ENCODE assay signal across 8 cellular contexts in genomic region chr7:50092579-50093411, GRCh38. TPM values are rescaled to one million over a fixed set of nuclear protein-coding genes. Genes with fewer than 3 reads are reported as not detected.
DNase-seq lines count a peak whose midpoint lies in the region; ATAC-seq and TF ChIP-seq lines count a peak whose summit lies in the region.

TSS of gene ZPBP (minus strand) at chr7:50093246. CDS start at chr7:50093194, 52 bp downstream.

- in situ Hi-C loops in SK-MEL-5 (cut with HindIII; ENCODE audit: low pct_unique_long_range_greater_than_20kb, low sequenced_read_pairs) = no loop called here

- peaks cover 16% of the 10 kb centered on the region for H3K4me1 Mint-ChIP-seq in activated naive CD8-positive, alpha-beta T cell treated with anti-CD3 and anti-CD28 coated beads, Interleukin-2, amount 10 ng/mL, durations not matched to agents 7 days and 5 days

- H3K4me3 Mint-ChIP-seq in activated naive CD8-positive, alpha-beta T cell treated with anti-CD3 and anti-CD28 coated beads, Interleukin-2, amount 10 ng/mL, durations not matched to agents 7 days and 5 days = peak within 1 kb of the TSS; percentile 87

- H3K27me3 ChIP-seq in DOHH2 (ENCODE audit: control insufficient read depth, low read length) (peaks cover 2% of the 10 kb centered on the region; the same call in 1 of the 2 replicates), right atrium auricular region (no peaks in the 10 kb centered on the region)

- POLR2A ChIA-PET in activated naive CD8-positive, alpha-beta T cell treated with anti-CD3 and anti-CD28 coated beads, Interleukin-2, amount 10 ng/mL, durations not matched to agents 7 days and 5 days (lab: Charles Lee) = interaction anchor here (1.0 kb wide), 1 partner anchor 22 kb away, joined by 3 read pairs; no protein-coding TSS in a partner anchor

- no peaks in the 10 kb centered on the region for H3K9me3 Mint-ChIP-seq in activated naive CD8-positive, alpha-beta T cell treated with anti-CD3 and anti-CD28 coated beads, Interleukin-2, amount 10 ng/mL, durations not matched to agents 7 days and 5 days

- H3K4me1 ChIP-seq in DOHH2 (ENCODE audit: control insufficient read depth, low read length) (peaks cover 30% of the 10 kb centered on the region), right atrium auricular region (peaks cover 0 to 6% of the 10 kb centered on the region in 2 donors)

- peaks cover 13% of the 10 kb centered on the region for H3F3A ChIP-seq in DOHH2 (ENCODE audit: control insufficient read depth, insufficient read depth)

- peak; percentile 91 for TF ChIP-seq CTCF in DOHH2 (IDR thresholded peaks at IDR 0.05; ENCODE audit: low read depth, low read length, poor library complexity, severe bottlenecking)
- peak; percentile 56 to 77 for TF ChIP-seq CTCF in right atrium auricular region (IDR thresholded peaks at IDR 0.05)

- H3K4me3 ChIP-seq in DOHH2 (ENCODE audit: low read length) (peak within 1 kb of the TSS; percentile 64), right atrium auricular region (peak within 1 kb of the TSS; percentile 19 to 44), skeletal muscle cell (ENCODE audit: low read depth, low read length) (peak within 1 kb of the TSS; percentile 31)
- no peak within 1 kb of the TSS for H3K4me3 ChIP-seq in Jurkat, Clone E6-1 (ENCODE audit: low read length)

- peak within 1 kb of the TSS; percentile 87 for H3K27ac Mint-ChIP-seq in activated naive CD8-positive, alpha-beta T cell treated with anti-CD3 and anti-CD28 coated beads, Interleukin-2, amount 10 ng/mL, durations not matched to agents 7 days and 5 days

- H3K9me3 ChIP-seq in DOHH2 (ENCODE audit: control insufficient read depth, insufficient read depth, low read length) (no peaks in the 10 kb centered on the region), right atrium auricular region (peaks cover 0 to 4% of the 10 kb centered on the region in 2 donors)

- H3K27ac ChIP-seq in DOHH2 (ENCODE audit: low read depth, low read length) = peak within 1 kb of the TSS; percentile 43
- H3K27ac ChIP-seq in right atrium auricular region = no peak within 1 kb of the TSS

- H3K9me2 ChIP-seq in DOHH2 (replicated peaks; ENCODE audit: control insufficient read depth, low read length) = no peaks in the 10 kb centered on the region

- H3K27me3 Mint-ChIP-seq in activated naive CD8-positive, alpha-beta T cell treated with anti-CD3 and anti-CD28 coated beads, Interleukin-2, amount 10 ng/mL, durations not matched to agents 7 days and 5 days = peaks cover 15% of the 10 kb centered on the region

- H3K36me3 Mint-ChIP-seq in activated naive CD8-positive, alpha-beta T cell treated with anti-CD3 and anti-CD28 coated beads, Interleukin-2, amount 10 ng/mL, durations not matched to agents 7 days and 5 days = no peaks in the 10 kb centered on the region

- ATAC-seq in GM21717 (IDR thresholded peaks at IDR 0.05; ENCODE audit: unreplicated experiment) = peak; percentile 68
- peak; percentile 81 for ATAC-seq in activated naive CD8-positive, alpha-beta T cell treated with anti-CD3 and anti-CD28 coated beads, Interleukin-2, amount 10 ng/mL, durations not matched to agents 7 days and 5 days (ENCODE audit: low read depth)

- H3K4me2 ChIP-seq in DOHH2 (ENCODE audit: low read length) = peak within 1 kb of the TSS; percentile 76

- no peaks in the 10 kb centered on the region for H4K20me1 ChIP-seq in DOHH2 (ENCODE audit: control insufficient read depth, insufficient read depth, low read depth, low read length)

- H3K36me3 ChIP-seq in DOHH2 (ENCODE audit: control insufficient read depth, low read length) = no peaks in the 10 kb centered on the region
- no peaks in the 10 kb centered on the region for H3K36me3 ChIP-seq in right atrium auricular region

- H3K79me2 ChIP-seq in DOHH2 (ENCODE audit: control insufficient read depth, low read length) = no peaks in the 10 kb centered on the region

- DNase-seq in Jurkat, Clone E6-1 (ENCODE audit: low read depth, low spot score) = peak; percentile 47
- DNase-seq in SK-MEL-5 (ENCODE audit: low read depth, low spot score) (peak; percentile 73), right atrium auricular region (ENCODE audit: low spot score) (no peak), skeletal muscle cell (ENCODE audit: low read depth) (no peak), UCSD-AML1 (lab: John Stamatoyannopoulos, UW; ENCODE audit: unreplicated experiment) (no peak)
- peak; percentile 64 for DNase-seq in activated naive CD8-positive, alpha-beta T cell treated with anti-CD3 and anti-CD28 coated beads, Interleukin-2, amount 10 ng/mL, durations not matched to agents 7 days and 5 days

RNA-seq across cellular contexts. Expression of gene ZPBP, which starts in this region (rescaled TPM):
- not detected for polyA plus RNA-seq in Jurkat, Clone E6-1 (2012; ENCODE audit: insufficient read depth, insufficient read length)
- total RNA-seq in SK-MEL-5 (2014; rRNA removed; shearing (Covaris generic)) = not detected in 2 replicates
- not detected in 2 replicates for polyA plus RNA-seq in SK-MEL-5 (2015; cell fraction: cytosol; rRNA removed)
- polyA plus RNA-seq in SK-MEL-5 (2015; cell fraction: nucleus; rRNA removed) = not detected in 2 replicates
- not detected for total RNA-seq in activated naive CD8-positive, alpha-beta T cell treated with anti-CD3 and anti-CD28 coated beads, Interleukin-2, amount 10 ng/mL, durations not matched to agents 7 days and 5 days
- total RNA-seq in right atrium auricular region = not detected

Comparison
In these comparisons a context has a peak if more than half of its experiments do, and no peak if none do; other contexts are left out.
1. Peak in DNase-seq in SK-MEL-5; RNA of the gene not detected or under 1 TPM.
2. Peak in DNase-seq and ATAC-seq in activated naive CD8-positive, alpha-beta T cell treated with anti-CD3 and anti-CD28 coated beads, Interleukin-2, amount 10 ng/mL, durations not matched to agents 7 days and 5 days; RNA of the gene not detected or under 1 TPM.